Comparison of ENCODE assay signal across 30 cellular contexts in the genomic region with DNA sequence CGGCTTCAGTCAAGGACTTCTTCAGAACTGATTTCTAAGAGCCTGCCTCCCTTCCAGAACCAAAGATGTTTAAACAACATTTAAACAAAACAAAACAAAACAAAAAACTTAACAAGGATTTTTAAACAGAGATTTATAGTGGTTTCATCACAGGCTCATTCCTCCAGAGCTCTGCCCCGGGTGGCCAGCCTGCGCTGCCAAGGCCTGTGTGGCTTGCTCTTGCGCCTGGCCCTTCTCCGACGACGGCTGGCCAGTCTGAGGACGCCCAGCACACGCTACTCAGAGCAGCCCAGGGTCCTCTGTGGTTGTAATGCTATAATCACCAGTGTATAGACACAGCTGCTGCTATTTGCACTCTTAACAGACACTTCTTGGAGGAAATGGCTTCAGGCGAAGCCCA.
A peak's percentile ranks its signal among the peaks of the same experiment; 100 is the strongest.
DNase-seq lines count a peak whose midpoint lies in the region; ATAC-seq, FAIRE-seq and TF ChIP-seq lines count a peak whose summit lies in the region.
"Had no signal": no experiment of that assay in that cellular context is flagged by ENCODE, and none has a peak within 500 bp of the region (broad histone marks: within the 10 kb centered on the region; RNA-seq: fewer than 3 reads in every experiment).

No MANE protein-coding gene starts in this region.

- H3K27me3 Mint-ChIP-seq in activated naive CD8-positive, alpha-beta T cell treated with anti-CD3 and anti-CD28 coated beads for 36 hours, result no peaks in the 10 kb centered on the region
- H3K27me3 Mint-ChIP-seq in activated naive CD8-positive, alpha-beta T cell treated with anti-CD3 and anti-CD28 coated beads, Interleukin-2, amount 50 U/mL, for 24 hours, result no peaks in the 10 kb centered on the region
- H3K27me3 Mint-ChIP-seq: activated CD4-positive, alpha-beta memory T cell treated with anti-CD3 and anti-CD28 coated beads for 36 hours had no signal

- H3K4me3 ChIP-seq in left lung, result no peak overlapping the region
- H3K4me3 ChIP-seq in uterus, result no peak overlapping the region
- H3K4me3 ChIP-seq: adrenal gland; BLaER1 treated with 17β-estradiol and CSF1 and Interleukin-3, amounts not matched to agents 10 nM and 100 nM; dorsolateral prefrontal cortex; ovary had no signal

- ATAC-seq in left lung, result peak; percentile 75
- no peak for ATAC-seq in activated naive CD8-positive, alpha-beta T cell treated with anti-CD3 and anti-CD28 coated beads, Interleukin-2, amount 50 U/mL, for 24 hours
- ATAC-seq: stimulated activated naive CD8-positive, alpha-beta T cell treated with anti-CD3 and anti-CD28 coated beads, Interleukin-15, Interleukin-2, amounts not matched to agents 100 U/mL and 50 U/mL, for 24 hours had no signal

- no peak overlapping the region for H3K4me3 Mint-ChIP-seq in activated naive CD8-positive, alpha-beta T cell treated with anti-CD3 and anti-CD28 coated beads for 36 hours
- H3K4me3 Mint-ChIP-seq in activated naive CD8-positive, alpha-beta T cell treated with anti-CD3 and anti-CD28 coated beads, Interleukin-2, amount 50 U/mL, for 24 hours, result no peak overlapping the region
- H3K4me3 Mint-ChIP-seq: activated CD4-positive, alpha-beta memory T cell treated with anti-CD3 and anti-CD28 coated beads for 36 hours; activated T-helper 1 cell treated with anti-CD3 and anti-CD28 coated beads, Interleukin-12 subunit alpha, Interleukin-12 subunit beta, Interleukin-2, Interleukin-4 antibody, amounts not matched to agents 30 ng/mL and 10 ng/mL and 1 ng/mL, durations not matched to agents 14 hours and 24 hours and 36 hours; H9; nephron had no signal

- H3K4me1 ChIP-seq in left lung (no peaks in the 10 kb centered on the region), uterus (no peaks in the 10 kb centered on the region)
- H3K4me1 ChIP-seq: adrenal gland; BLaER1 treated with 17β-estradiol and CSF1 and Interleukin-3, amounts not matched to agents 10 nM and 100 nM had no signal

- H3K36me3 ChIP-seq in left lung, result no peaks in the 10 kb centered on the region
- H3K36me3 ChIP-seq in uterus, result no peaks in the 10 kb centered on the region
- H3K36me3 ChIP-seq: adrenal gland; BLaER1 treated with 17β-estradiol and CSF1 and Interleukin-3, amounts not matched to agents 10 nM and 100 nM; ovary had no signal

- no peak overlapping the region for H3K27ac Mint-ChIP-seq in activated naive CD8-positive, alpha-beta T cell treated with anti-CD3 and anti-CD28 coated beads for 36 hours
- H3K27ac Mint-ChIP-seq in activated naive CD8-positive, alpha-beta T cell treated with anti-CD3 and anti-CD28 coated beads, Interleukin-2, amount 50 U/mL, for 24 hours, result no peak overlapping the region
- H3K27ac Mint-ChIP-seq: activated CD4-positive, alpha-beta memory T cell treated with anti-CD3 and anti-CD28 coated beads for 36 hours; activated T-helper 1 cell treated with anti-CD3 and anti-CD28 coated beads, Interleukin-12 subunit alpha, Interleukin-12 subunit beta, Interleukin-2, Interleukin-4 antibody, amounts not matched to agents 30 ng/mL and 10 ng/mL and 1 ng/mL, durations not matched to agents 14 hours and 24 hours and 36 hours; H9; nephron had no signal

- H3K27ac ChIP-seq in left lung, result no peak overlapping the region
- peak overlapping the region; percentile 44 to 53 for H3K27ac ChIP-seq in uterus
- H3K27ac ChIP-seq: adrenal gland; BLaER1 treated with 17β-estradiol and CSF1 and Interleukin-3, amounts not matched to agents 10 nM and 100 nM; dorsolateral prefrontal cortex; ovary had no signal

- peak; percentile 68 for FAIRE-seq in endometrium (lab: Jason Lieb, UNC)
- FAIRE-seq: endothelial cell of umbilical vein, G401.6, small intestine had no signal

- H3K36me3 Mint-ChIP-seq in activated naive CD8-positive, alpha-beta T cell treated with anti-CD3 and anti-CD28 coated beads for 36 hours, result no peaks in the 10 kb centered on the region
- no peaks in the 10 kb centered on the region for H3K36me3 Mint-ChIP-seq in activated naive CD8-positive, alpha-beta T cell treated with anti-CD3 and anti-CD28 coated beads, Interleukin-2, amount 50 U/mL, for 24 hours (ENCODE audit: low read depth)
- H3K36me3 Mint-ChIP-seq: activated CD4-positive, alpha-beta memory T cell treated with anti-CD3 and anti-CD28 coated beads for 36 hours had no signal

- no peaks in the 10 kb centered on the region for H3K9me3 ChIP-seq in left lung
- H3K9me3 ChIP-seq in uterus, result no peaks in the 10 kb centered on the region
- H3K9me3 ChIP-seq: adrenal gland, ovary had no signal

- peak in 1 of 2 donors; percentile 65 for DNase-seq in left lung
- peak; percentile 82 for DNase-seq in posterior vena cava (ENCODE audit: low spot score)
- peak in 1 of 2 donors; percentile 26 for DNase-seq in uterus
- no peak for DNase-seq in activated naive CD8-positive, alpha-beta T cell treated with anti-CD3 and anti-CD28 coated beads for 36 hours
- DNase-seq in stimulated activated CD4-positive, alpha-beta T cell treated with anti-CD3 and anti-CD28 coated beads, Interleukin-1b, Interleukin-23, amount 100 ng/mL, for 48 hours, result no peak
- no peak for DNase-seq in activated naive CD8-positive, alpha-beta T cell treated with anti-CD3 and anti-CD28 coated beads, Interleukin-2, amount 50 U/mL, for 24 hours
- no peak for DNase-seq in NCI-H146 treated with DMSO at 0.1 percent for 48 hours (lab: John Stamatoyannopoulos, UW; ENCODE audit: unreplicated experiment)
- DNase-seq: activated CD4-positive, alpha-beta memory T cell treated with anti-CD3 and anti-CD28 coated beads for 36 hours; activated naive CD4-positive, alpha-beta T cell treated with Interleukin-2 at 50 U/mL for 16 hours; adrenal gland; COR-L47; DMS53; dorsolateral prefrontal cortex; H9; islet precursor cell; Kasumi-1; NCI-H1417 treated with DMSO at 0.1 percent for 48 hours; NCI-H226; NCI-H69; Right ventricle myocardium superior; small intestine; stimulated activated naive CD8-positive, alpha-beta T cell treated with anti-CD3 and anti-CD28 coated beads, Interleukin-15, Interleukin-2, amounts not matched to agents 100 U/mL and 50 U/mL, for 24 hours; T-helper 2 cell had no signal

- H3K27me3 ChIP-seq in left lung (peaks cover 0 to 5% of the 10 kb centered on the region in 2 donors), uterus (no peaks in the 10 kb centered on the region)
- H3K27me3 ChIP-seq: adrenal gland; BLaER1 treated with 17β-estradiol and CSF1 and Interleukin-3, amounts not matched to agents 10 nM and 100 nM; dorsolateral prefrontal cortex; ovary had no signal

- peaks cover 5% of the 10 kb centered on the region for H3K9me3 Mint-ChIP-seq in activated naive CD8-positive, alpha-beta T cell treated with anti-CD3 and anti-CD28 coated beads for 36 hours
- H3K9me3 Mint-ChIP-seq in activated naive CD8-positive, alpha-beta T cell treated with anti-CD3 and anti-CD28 coated beads, Interleukin-2, amount 50 U/mL, for 24 hours, result peaks cover 19% of the 10 kb centered on the region

- intact Hi-C loops in left lung (cut with DNase I), result no loop called here
- intact Hi-C loops in posterior vena cava (cut with DNase I), result loop anchor here in 1 of 2 donors (5.0 kb wide), 1 partner anchor 59 kb away; no protein-coding TSS in a partner anchor
- intact Hi-C loops in uterus (cut with DNase I; ENCODE audit: low total_unique reads), result no loop called here

- no peaks in the 10 kb centered on the region for H3K4me1 Mint-ChIP-seq in activated naive CD8-positive, alpha-beta T cell treated with anti-CD3 and anti-CD28 coated beads for 36 hours
- H3K4me1 Mint-ChIP-seq in activated naive CD8-positive, alpha-beta T cell treated with anti-CD3 and anti-CD28 coated beads, Interleukin-2, amount 50 U/mL, for 24 hours, result no peaks in the 10 kb centered on the region

- no peak for TF ChIP-seq CTCF in left lung (IDR thresholded peaks at IDR 0.05)
- TF ChIP-seq CTCF in uterus (IDR thresholded peaks at IDR 0.05), result no peak

- TF ChIP-seq POLR2A in uterus (IDR thresholded peaks at IDR 0.05), result no peak

Comparison
In these comparisons a context has a peak if more than half of its experiments do, and no peak if none do; other contexts are left out.
1. H3K27ac ChIP-seq: peak in uterus (2 of 2); none in left lung (0 of 2).